Comparison of ENCODE assay signal across 20 cellular contexts in genomic region chr18:23838233-23838632, GRCh38.
DNase-seq lines count a peak whose midpoint lies in the region; ATAC-seq and TF ChIP-seq lines count a peak whose summit lies in the region.
"Had no signal": no experiment of that assay in that cellular context is flagged by ENCODE, and none has a peak within 500 bp of the region (broad histone marks: within the 10 kb centered on the region; RNA-seq: fewer than 3 reads in every experiment).

No MANE protein-coding gene starts in this region.

- H3K27ac Mint-ChIP-seq in MCF 10A (ENCODE audit: low read depth, unreplicated experiment): peak overlapping the region; percentile 95
- H3K27ac Mint-ChIP-seq in activated CD4-positive, alpha-beta memory T cell treated with anti-CD3 and anti-CD28 coated beads, Interleukin-2, amount 10 ng/mL, durations not matched to agents 7 days and 5 days: no peak overlapping the region
- H3K27ac Mint-ChIP-seq: activated naive CD4-positive, alpha-beta T cell treated with anti-CD3 and anti-CD28 coated beads, Interleukin-2, amount 50 U/mL, for 24 hours; activated T-cell treated with anti-CD3 and anti-CD28 coated beads, Interleukin-2, amount 50 U/mL, for 72 hours; dendritic cell treated with granulocyte-macrophage colony-stimulating factor and Interleukin-4, amounts not matched to agents 40 ng/mL and 50 ng/mL, for 4 days; stimulated activated naive B cell treated with anti-CD40 and anti-IgM and Interleukin-4, amounts not matched to agents 10 μg/mL and 1 μg/mL and 100 μg/mL, for 72 hours had no signal

- no peaks in the 10 kb centered on the region for H3K9me3 Mint-ChIP-seq in MCF 10A (ENCODE audit: unreplicated experiment)
- no peaks in the 10 kb centered on the region for H3K9me3 Mint-ChIP-seq in activated CD4-positive, alpha-beta memory T cell treated with anti-CD3 and anti-CD28 coated beads, Interleukin-2, amount 10 ng/mL, durations not matched to agents 7 days and 5 days
- H3K9me3 Mint-ChIP-seq: activated naive CD4-positive, alpha-beta T cell treated with anti-CD3 and anti-CD28 coated beads, Interleukin-2, amount 50 U/mL, for 24 hours; activated T-cell treated with anti-CD3 and anti-CD28 coated beads, Interleukin-2, amount 50 U/mL, for 72 hours; dendritic cell treated with granulocyte-macrophage colony-stimulating factor and Interleukin-4, amounts not matched to agents 40 ng/mL and 50 ng/mL, for 4 days; stimulated activated naive B cell treated with anti-CD40 and anti-IgM and Interleukin-4, amounts not matched to agents 10 μg/mL and 1 μg/mL and 100 μg/mL, for 72 hours had no signal

- ATAC-seq in right cardiac atrium (peak; percentile 73 to 83), HG03039 (IDR thresholded peaks at IDR 0.05; ENCODE audit: unreplicated experiment) (no peak)
- ATAC-seq: left colon had no signal

- intact Hi-C loops in MCF 10A (cut with micrococcal nuclease): no loop called here
- intact Hi-C loops in right cardiac atrium (cut with DNase I): no loop called here
- intact Hi-C loops in tibial artery (cut with DNase I; ENCODE audit: low total_unique reads): no loop called here

- peaks cover 3% of the 10 kb centered on the region for H3K36me3 Mint-ChIP-seq in MCF 10A (ENCODE audit: insufficient read depth, unreplicated experiment)
- no peaks in the 10 kb centered on the region for H3K36me3 Mint-ChIP-seq in activated CD4-positive, alpha-beta memory T cell treated with anti-CD3 and anti-CD28 coated beads, Interleukin-2, amount 10 ng/mL, durations not matched to agents 7 days and 5 days (ENCODE audit: low read depth)
- H3K36me3 Mint-ChIP-seq: activated naive CD4-positive, alpha-beta T cell treated with anti-CD3 and anti-CD28 coated beads, Interleukin-2, amount 50 U/mL, for 24 hours; stimulated activated naive B cell treated with anti-CD40 and anti-IgM and Interleukin-4, amounts not matched to agents 10 μg/mL and 1 μg/mL and 100 μg/mL, for 72 hours had no signal

- H3K4me1 ChIP-seq in right cardiac atrium (ENCODE audit: control insufficient read depth, insufficient read depth, low read length): peaks cover 2% of the 10 kb centered on the region
- peaks cover 0 to 26% (median 0%) of the 10 kb centered on the region in 4 donors for H3K4me1 ChIP-seq in tibial artery
- H3K4me1 ChIP-seq: Caco-2, gastrocnemius medialis had no signal

- DNase-seq in LHCN-M2 (ENCODE audit: low read depth) (peak; percentile 40), MCF 10A (ENCODE audit: unreplicated experiment) (no peak), right cardiac atrium (peak in 2 of 3 donors; percentile 41 to 70), tibial artery (no peak), GM20000 (ENCODE audit: low spot score) (no peak), NCI-H146 (lab: John Stamatoyannopoulos, UW) (no peak)
- no peak for DNase-seq in activated CD4-positive, alpha-beta memory T cell treated with anti-CD3 and anti-CD28 coated beads, Interleukin-2, amount 10 ng/mL, durations not matched to agents 7 days and 5 days
- DNase-seq: activated CD4-positive, CD25-positive, alpha-beta regulatory T cell; activated T-cell treated with anti-CD3 and anti-CD28 coated beads, Interleukin-2, amount 50 U/mL, for 72 hours; AML-193; Caco-2; gastrocnemius medialis; left colon; NCI-H748 treated with DMSO at 0.1 percent for 48 hours; stimulated activated naive B cell treated with anti-CD40 and anti-IgM and Interleukin-4, amounts not matched to agents 10 μg/mL and 1 μg/mL and 100 μg/mL, for 72 hours; T-helper 9 cell had no signal

- H3K9me3 ChIP-seq in right cardiac atrium (ENCODE audit: control insufficient read depth, low read length) (no peaks in the 10 kb centered on the region), tibial artery (no peaks in the 10 kb centered on the region)
- H3K9me3 ChIP-seq: Caco-2, gastrocnemius medialis had no signal

- H3K27me3 ChIP-seq in right cardiac atrium (ENCODE audit: control insufficient read depth, insufficient read depth): no peaks in the 10 kb centered on the region
- H3K27me3 ChIP-seq in tibial artery: no peaks in the 10 kb centered on the region
- H3K27me3 ChIP-seq: gastrocnemius medialis had no signal

- H3K4me3 Mint-ChIP-seq in MCF 10A (ENCODE audit: unreplicated experiment): no peak overlapping the region
- no peak overlapping the region for H3K4me3 Mint-ChIP-seq in activated CD4-positive, alpha-beta memory T cell treated with anti-CD3 and anti-CD28 coated beads, Interleukin-2, amount 10 ng/mL, durations not matched to agents 7 days and 5 days
- H3K4me3 Mint-ChIP-seq: activated naive CD4-positive, alpha-beta T cell treated with anti-CD3 and anti-CD28 coated beads, Interleukin-2, amount 50 U/mL, for 24 hours; dendritic cell treated with granulocyte-macrophage colony-stimulating factor and Interleukin-4, amounts not matched to agents 40 ng/mL and 50 ng/mL, for 4 days; stimulated activated naive B cell treated with anti-CD40 and anti-IgM and Interleukin-4, amounts not matched to agents 10 μg/mL and 1 μg/mL and 100 μg/mL, for 72 hours had no signal

- no peak overlapping the region for H3K27ac ChIP-seq in right cardiac atrium (ENCODE audit: low read length)
- peak overlapping the region; percentile 53 to 65 for H3K27ac ChIP-seq in tibial artery
- H3K27ac ChIP-seq: KMS-11 had no signal

- no peaks in the 10 kb centered on the region for H3K27me3 Mint-ChIP-seq in MCF 10A (ENCODE audit: insufficient read depth, unreplicated experiment)
- no peaks in the 10 kb centered on the region for H3K27me3 Mint-ChIP-seq in activated CD4-positive, alpha-beta memory T cell treated with anti-CD3 and anti-CD28 coated beads, Interleukin-2, amount 10 ng/mL, durations not matched to agents 7 days and 5 days
- H3K27me3 Mint-ChIP-seq: activated naive CD4-positive, alpha-beta T cell treated with anti-CD3 and anti-CD28 coated beads, Interleukin-2, amount 50 U/mL, for 24 hours; dendritic cell treated with granulocyte-macrophage colony-stimulating factor and Interleukin-4, amounts not matched to agents 40 ng/mL and 50 ng/mL, for 4 days; stimulated activated naive B cell treated with anti-CD40 and anti-IgM and Interleukin-4, amounts not matched to agents 10 μg/mL and 1 μg/mL and 100 μg/mL, for 72 hours had no signal

- TF ChIP-seq CTCF in MCF 10A (IDR thresholded peaks at IDR 0.05; ENCODE audit: unreplicated experiment) (no peak), tibial artery (IDR thresholded peaks at IDR 0.05) (no peak), GM20000 (IDR thresholded peaks at IDR 0.05; ENCODE audit: extremely low read depth, missing control alignments) (no peak)

- H3K36me3 ChIP-seq in tibial artery: peaks cover 0 to 5% (median 0%) of the 10 kb centered on the region in 3 donors
- H3K36me3 ChIP-seq: gastrocnemius medialis had no signal

- POLR2A ChIA-PET in MCF 10A (lab: Yijun Ruan, JAX): interaction anchor here (0.8 to 7.1 kb wide), 15 partner anchors 11 to 385 kb away, joined by 3 to 146 read pairs (median 7); partner anchors contain the start of gene RIOK3
- POLR2A ChIA-PET in activated CD4-positive, alpha-beta memory T cell treated with anti-CD3 and anti-CD28 coated beads, Interleukin-2, amount 10 ng/mL, durations not matched to agents 7 days and 5 days (lab: Charles Lee): interaction anchor here (1.7 to 2.7 kb wide), 2 partner anchors 10 to 47 kb away, joined by 4 to 14 read pairs; no protein-coding TSS in a partner anchor

- peaks cover 22% of the 10 kb centered on the region for H3K4me1 Mint-ChIP-seq in MCF 10A (ENCODE audit: insufficient read depth, unreplicated experiment)
- H3K4me1 Mint-ChIP-seq in activated CD4-positive, alpha-beta memory T cell treated with anti-CD3 and anti-CD28 coated beads, Interleukin-2, amount 10 ng/mL, durations not matched to agents 7 days and 5 days: peaks cover 14% of the 10 kb centered on the region
- H3K4me1 Mint-ChIP-seq: activated naive CD4-positive, alpha-beta T cell treated with anti-CD3 and anti-CD28 coated beads, Interleukin-2, amount 50 U/mL, for 24 hours had no signal

- H3K4me3 ChIP-seq in right cardiac atrium (ENCODE audit: low read length): no peak overlapping the region
- no peak overlapping the region for H3K4me3 ChIP-seq in tibial artery
- H3K4me3 ChIP-seq: gastrocnemius medialis had no signal

- WGBS in right cardiac atrium: 23% methylated on average over 2 of the region's 2 CpGs

- TSS peak; percentile 82 for BruUV-seq in MCF 10A (replicated peaks; lab: Mats Ljungman, UMichigan)

- CTCF ChIA-PET in MCF 10A (lab: Yijun Ruan, JAX): interaction anchor here (0.6 to 1.7 kb wide), 8 partner anchors 9 to 210 kb away, joined by 3 to 6 read pairs (median 3); no protein-coding TSS in a partner anchor
- CTCF ChIA-PET in activated CD4-positive, alpha-beta memory T cell treated with anti-CD3 and anti-CD28 coated beads, Interleukin-2, amount 10 ng/mL, durations not matched to agents 7 days and 5 days (lab: Charles Lee): interaction anchor here (1.4 to 2.3 kb wide), 3 partner anchors 9 to 80 kb away, joined by 4 to 14 read pairs (median 7); no protein-coding TSS in a partner anchor

Comparison
In these comparisons a context has a peak if more than half of its experiments do, and no peak if none do; other contexts are left out.
1. DNase-seq: peak in LHCN-M2 (single experiment) and right cardiac atrium (2 of 3); none in MCF 10A (single experiment), tibial artery (0 of 2), GM20000 (single experiment), NCI-H146 (single experiment) and activated CD4-positive, alpha-beta memory T cell treated with anti-CD3 and anti-CD28 coated beads, Interleukin-2, amount 10 ng/mL, durations not matched to agents 7 days and 5 days (single experiment).